19 cellular contexts compared by ENCODE assay signal in genomic region chr9:96201140-96201539, GRCh38.
DNase-seq lines count a peak whose midpoint lies in the region; ATAC-seq, FAIRE-seq and TF ChIP-seq lines count a peak whose summit lies in the region.
"Had no signal": no experiment of that assay in that cellular context is flagged by ENCODE, and none has a peak within 500 bp of the region (broad histone marks: within the 10 kb centered on the region; RNA-seq: fewer than 3 reads in every experiment).

No MANE protein-coding gene starts in this region.

- no peak overlapping the region for H3K4me2 ChIP-seq in mesendoderm (ENCODE audit: low read length)

- H4K8ac ChIP-seq in mesendoderm (ENCODE audit: low read depth, low read length), result no peak overlapping the region

- no peak overlapping the region for H3K23ac ChIP-seq in mesendoderm (ENCODE audit: low read length)

- H2AK5ac ChIP-seq in mesendoderm (ENCODE audit: low read length), result no peak overlapping the region

- H3K4me3 Mint-ChIP-seq in WTC11, result no peak overlapping the region
- H3K4me3 Mint-ChIP-seq: B cell, CD14-positive monocyte had no signal

- no peaks in the 10 kb centered on the region for H3K79me1 ChIP-seq in mesendoderm (ENCODE audit: low read length)

- no CpG with 5 or more reads among the region's 6 CpGs for WGBS in mesendoderm (ENCODE audit: extremely low coverage, insufficient coverage, low lambda C conversion rate)

- ATAC-seq in WTC11, result no peak; the same call in 1 of the 2 replicates
- ATAC-seq: GM12878 had no signal

- H3K4ac ChIP-seq in mesendoderm (ENCODE audit: low read depth, low read length), result no peak overlapping the region

- H3K9ac ChIP-seq in mesendoderm (ENCODE audit: low read length), result no peak overlapping the region
- H3K9ac ChIP-seq: GM23248 had no signal

- no peaks in the 10 kb centered on the region for H3K9me3 ChIP-seq in MG63
- H3K9me3 ChIP-seq: HAP-1 had no signal

- H3K27me3 Mint-ChIP-seq in WTC11 (ENCODE audit: low read depth), result no peaks in the 10 kb centered on the region; the same call in 1 of the 2 replicates

- H3K9me3 Mint-ChIP-seq in WTC11, result peaks cover 11% of the 10 kb centered on the region

- POLR2A ChIA-PET in WTC11 (lab: Charles Lee), result interaction anchor here (0.6 kb wide), 1 partner anchor 12 kb away, joined by 3 read pairs; no protein-coding TSS in a partner anchor

- H3K4me3 ChIP-seq in mesendoderm (ENCODE audit: low read length) (no peak overlapping the region), MG63 (no peak overlapping the region)
- H3K4me3 ChIP-seq: GM12878, GM23248, HAP-1 had no signal

- no peak for FAIRE-seq in HTR-8/SVneo (lab: Jason Lieb, UNC)
- FAIRE-seq: A204.1, GM12878, GM18507 had no signal

- H3K27me3 ChIP-seq in mesendoderm (ENCODE audit: insufficient read depth, low read length, poor library complexity) (no peaks in the 10 kb centered on the region), MG63 (no peaks in the 10 kb centered on the region)

- H3K56ac ChIP-seq in mesendoderm (ENCODE audit: low read length), result no peak overlapping the region

- TF ChIP-seq CTCF in WTC11 (IDR thresholded peaks at IDR 0.05), result no peak

- DNase-seq in ELF-1 (ENCODE audit: low read depth, low spot score) (peak; percentile 33), WTC11 (ENCODE audit: low spot score) (no peak), mesendoderm (no peak), MG63 (no peak), HTR-8/SVneo (ENCODE audit: insufficient read length, low spot score) (no peak), HK-2 (ENCODE audit: unreplicated experiment) (no peak), occipital lobe (lab: John Stamatoyannopoulos, UW) (no peak)
- DNase-seq: Calu3, DMS 273 treated with DMSO at 0.1 percent for 48 hours, GM23248, IMR-90, KBM-7 had no signal

- no peaks in the 10 kb centered on the region for H3K79me2 ChIP-seq in mesendoderm (ENCODE audit: control insufficient read depth, insufficient read depth, low read length)

- no peak overlapping the region for H4K5ac ChIP-seq in mesendoderm (ENCODE audit: low read length)

- no peaks in the 10 kb centered on the region for H3K36me3 Mint-ChIP-seq in WTC11
- H3K36me3 Mint-ChIP-seq: CD14-positive monocyte had no signal

- peak overlapping the region; percentile 17 for H3K27ac ChIP-seq in mesendoderm (ENCODE audit: low read depth, low read length)
- H3K27ac ChIP-seq: GM23248, HL-60 had no signal

- no peak overlapping the region for H2BK5ac ChIP-seq in mesendoderm (ENCODE audit: low read length)

- peaks cover 8% of the 10 kb centered on the region for H3K4me1 ChIP-seq in mesendoderm (ENCODE audit: control insufficient read depth, low read depth, low read length)
- H3K4me1 ChIP-seq: HAP-1 had no signal

- no peak overlapping the region for H2BK15ac ChIP-seq in mesendoderm (replicated peaks; ENCODE audit: low read depth)

- H3K36me3 ChIP-seq in mesendoderm (ENCODE audit: control insufficient read depth, insufficient read depth, low read length) (no peaks in the 10 kb centered on the region), MG63 (no peaks in the 10 kb centered on the region)
- H3K36me3 ChIP-seq: HAP-1 had no signal

- CTCF ChIA-PET in WTC11 (lab: Charles Lee), result interaction anchor here (1.0 to 2.3 kb wide), 7 partner anchors 9 to 175 kb away, joined by 3 to 19 read pairs (median 4); no protein-coding TSS in a partner anchor

- H3K4me1 Mint-ChIP-seq in WTC11, result peaks cover 9% of the 10 kb centered on the region
- H3K4me1 Mint-ChIP-seq: B cell, CD14-positive monocyte had no signal

- H3K27ac Mint-ChIP-seq in WTC11, result 0 out of 2 replicates have a peak overlapping the region, but pooled peaks have one; percentile 21
- H3K27ac Mint-ChIP-seq: B cell, CD14-positive monocyte had no signal

- H3K18ac ChIP-seq in mesendoderm (ENCODE audit: low read length), result no peak overlapping the region

- H2BK120ac ChIP-seq in mesendoderm (ENCODE audit: low read depth, low read length), result no peak overlapping the region

TF ChIP-seq in WTC11, 78 proteins besides CTCF, POLR2A, EP300 and RAD21 (continues in another document):
- TF ChIP-seq ZNF396 (CRISPR knock-in tag; IDR thresholded peaks at IDR 0.05; ENCODE audit: borderline replicate concordance) (no peak), FOXJ3 (CRISPR knock-in tag; IDR thresholded peaks at IDR 0.05; ENCODE audit: borderline replicate concordance) (no peak), ATF2 (CRISPR knock-in tag; IDR thresholded peaks at IDR 0.05; ENCODE audit: borderline replicate concordance, low read depth) (no peak), FOXP4 (CRISPR knock-in tag; IDR thresholded peaks at IDR 0.05) (no peak), ERG (CRISPR knock-in tag; IDR thresholded peaks at IDR 0.05) (no peak), ZSCAN18 (CRISPR knock-in tag; IDR thresholded peaks at IDR 0.05) (no peak), ZNF138 (CRISPR knock-in tag; conservative IDR thresholded peaks at IDR 0.05) (no peak), ZMAT4 (CRISPR knock-in tag; IDR thresholded peaks at IDR 0.05) (no peak), ZNF263 (CRISPR knock-in tag; IDR thresholded peaks at IDR 0.05; ENCODE audit: low read depth) (no peak), IRF1 (CRISPR knock-in tag; IDR thresholded peaks at IDR 0.05) (no peak), HMGXB4 (CRISPR knock-in tag; IDR thresholded peaks at IDR 0.05) (no peak)
